ENCODE assay signal across 28 cellular contexts in genomic region chr3:61704807-61705206, GRCh38.
DNase-seq lines count a peak whose midpoint lies in the region; ATAC-seq, FAIRE-seq and TF ChIP-seq lines count a peak whose summit lies in the region.
"Had no signal": no experiment of that assay in that cellular context is flagged by ENCODE, and none has a peak within 500 bp of the region (broad histone marks: within the 10 kb centered on the region; RNA-seq: fewer than 3 reads in every experiment).

No MANE protein-coding gene starts in this region.

- no peaks in the 10 kb centered on the region for H3K36me3 Mint-ChIP-seq in CD4-positive, alpha-beta T cell (ENCODE audit: low read depth)
- H3K36me3 Mint-ChIP-seq: activated naive CD8-positive, alpha-beta T cell treated with anti-CD3 and anti-CD28 coated beads for 36 hours; CD8-positive, alpha-beta T cell had no signal

- peak overlapping the region; percentile 65 for H3K18ac ChIP-seq in H1 (ENCODE audit: extremely low read depth, low read length)

- H2BK20ac ChIP-seq in H1 (ENCODE audit: low read length): peak overlapping the region; percentile 82

- H3K14ac ChIP-seq in H1 (ENCODE audit: insufficient read length): no peak overlapping the region

- no peak overlapping the region for H2BK15ac ChIP-seq in H1 (ENCODE audit: low read length)

- POLR2A ChIA-PET in H1 (lab: Charles Lee; ENCODE audit: partially characterized antibody): interaction anchor here (1.0 to 4.9 kb wide), 3 partner anchors 11 to 144 kb away, joined by 5 to 22 read pairs (median 5); partner anchors contain the start of gene PTPRG
- POLR2A ChIA-PET in CD4-positive, alpha-beta T cell (lab: Charles Lee): no interaction called here

- DNase-seq in NCI-H526 (lab: John Stamatoyannopoulos, UW) (peak; percentile 13 to 32), NCI-H526 treated with DMSO at 0.1 percent for 48 hours (lab: John Stamatoyannopoulos, UW) (no peak), H1 (ENCODE audit: low read depth in 1 of 2, low spot score in 2 of 2) (no peak), iPS-NIHi7 (ENCODE audit: extremely low spot score) (peak; percentile 38), upper lobe of right lung (no peak), spleen (no peak)
- DNase-seq in CD4-positive, alpha-beta T cell: no peak
- DNase-seq: activated CD4-positive, alpha-beta memory T cell treated with anti-CD3 and anti-CD28 coated beads, Interleukin-2, amount 10 ng/mL, durations not matched to agents 7 days and 5 days; activated CD4-positive, CD25-positive, alpha-beta regulatory T cell treated with anti-CD3 and anti-CD28 coated beads, Interleukin-2, amount 50 U/mL, for 72 hours; activated naive CD8-positive, alpha-beta T cell treated with anti-CD3 and anti-CD28 coated beads for 36 hours; CD8-positive, alpha-beta T cell; cerebellar nuclear complex; DMS53; GDM1; H7; heart right ventricle; IMR-90; NCI-H2107; NCI-H510A treated with DMSO at 0.1 percent for 48 hours; psoas muscle; RPMI8226; T-helper 1 cell had no signal

- H3K4me3 ChIP-seq in H1 (ENCODE audit: extremely low read depth in 1 of 4, insufficient read depth in 2 of 4, low read depth in 3 of 4, low read length in 4 of 4) (peak overlapping the region in 1 of 4 experiments; percentile 15; a peak in 1 of 8 replicates), upper lobe of right lung (no peak overlapping the region), spleen (no peak overlapping the region)
- H3K4me3 ChIP-seq: heart right ventricle, psoas muscle had no signal

- H3K9me3 ChIP-seq in H1 (ENCODE audit: insufficient read depth in 2 of 2, low read depth in 1 of 2, low read length in 1 of 2) (peaks cover 0 to 7% of the 10 kb centered on the region in 2 experiments; a peak in 1 of 4 replicates), upper lobe of right lung (no peaks in the 10 kb centered on the region), spleen (peaks cover 0 to 5% (median 0%) of the 10 kb centered on the region in 8 donors)
- no peaks in the 10 kb centered on the region for H3K9me3 ChIP-seq in CD4-positive, alpha-beta T cell (ENCODE audit: control insufficient read depth, low read length)

- 24% methylated on average over 2 of the region's 2 CpGs; no CpG with 5 or more reads in 1 of the 2 experiments for WGBS in H1 (ENCODE audit: extremely low coverage in 1 of 2, insufficient coverage in 1 of 2, insufficient read length in 1 of 2, insufficient replicate concordance in 2 of 2, low coverage in 1 of 2, low lambda C conversion rate in 2 of 2, missing lambda C conversion rate in 1 of 2), 2 experiments
- 63 to 76% (median 75%) methylated on average over 2 of the region's 2 CpGs for WGBS in spleen, 5 donors

- peak; percentile 24 for FAIRE-seq in H1 (lab: Jason Lieb, UNC)
- FAIRE-seq: islet of Langerhans had no signal

- H2BK120ac ChIP-seq in H1 (replicated peaks; ENCODE audit: low read depth, low read length): peak overlapping the region; percentile 50

- peak; percentile 57 for ATAC-seq in upper lobe of right lung
- no peak for ATAC-seq in GM18909 (IDR thresholded peaks at IDR 0.05; ENCODE audit: poor library complexity, unreplicated experiment)
- no peak for ATAC-seq in CD4-positive, alpha-beta T cell (ENCODE audit: poor library complexity)
- ATAC-seq: CD8-positive, alpha-beta T cell; heart right ventricle; psoas muscle had no signal

- H3K9ac ChIP-seq in H1 (replicated peaks in 1 of 4; ENCODE audit: extremely low read depth in 1 of 4, low read depth in 3 of 4, low read length in 3 of 4): peak overlapping the region in 1 of 4 experiments; percentile 28; a peak in 1 of 7 replicates

- no peak overlapping the region for H3K56ac ChIP-seq in H1 (replicated peaks; ENCODE audit: insufficient read length, low read depth, low read length)

- H3K27me3 Mint-ChIP-seq in CD4-positive, alpha-beta T cell: peaks cover 5% of the 10 kb centered on the region
- H3K27me3 Mint-ChIP-seq: activated CD4-positive, alpha-beta memory T cell treated with anti-CD3 and anti-CD28 coated beads, Interleukin-2, amount 10 ng/mL, durations not matched to agents 7 days and 5 days; activated naive CD8-positive, alpha-beta T cell treated with anti-CD3 and anti-CD28 coated beads for 36 hours; type B pancreatic cell had no signal

- H4K91ac ChIP-seq in H1 (replicated peaks; ENCODE audit: insufficient read length, low read length): peak overlapping the region; percentile 64

- TF ChIP-seq RAD21 in H1 (IDR thresholded peaks at IDR 0.05 in 1 of 2, conservative IDR thresholded peaks at IDR 0.05 in 1 of 2; ENCODE audit: low read depth in 2 of 2, low read length in 2 of 2): no peak

- H4K5ac ChIP-seq in H1 (ENCODE audit: insufficient read length, low read depth, low read length): peak overlapping the region; percentile 14

- CTCF ChIA-PET in H1 (lab: Charles Lee; ENCODE audit: partially characterized antibody): interaction anchor here (0.5 to 1.5 kb wide), 4 partner anchors 16 to 232 kb away, joined by 3 to 4 read pairs (median 3); no protein-coding TSS in a partner anchor
- CTCF ChIA-PET in CD4-positive, alpha-beta T cell (lab: Charles Lee): no interaction called here

- H3K79me1 ChIP-seq in H1 (ENCODE audit: low read depth, low read length): peaks cover 7% of the 10 kb centered on the region

- H3K4me3 Mint-ChIP-seq in CD4-positive, alpha-beta T cell: no peak overlapping the region
- H3K4me3 Mint-ChIP-seq: activated CD4-positive, alpha-beta memory T cell treated with anti-CD3 and anti-CD28 coated beads, Interleukin-2, amount 10 ng/mL, durations not matched to agents 7 days and 5 days; activated naive CD8-positive, alpha-beta T cell treated with anti-CD3 and anti-CD28 coated beads for 36 hours; CD8-positive, alpha-beta T cell; type B pancreatic cell had no signal

- H3K79me2 ChIP-seq in H1 (ENCODE audit: control insufficient read depth in 1 of 2, insufficient read depth in 2 of 2, low read length in 2 of 2): peaks cover 8 to 93% of the 10 kb centered on the region in 2 experiments; a peak in 3 of 4 replicates

- H3K27ac ChIP-seq in H1 (ENCODE audit: low read depth, low read length) (peak overlapping the region; percentile 57; the same call in 1 of the 2 replicates), upper lobe of right lung (no peak overlapping the region), spleen (no peak overlapping the region)
- H3K27ac ChIP-seq in CD4-positive, alpha-beta T cell (ENCODE audit: low read depth, low read length): no peak overlapping the region
- H3K27ac ChIP-seq: epithelial cell of prostate, heart right ventricle, HL-60, psoas muscle had no signal

- peak overlapping the region; percentile 93 for H2BK12ac ChIP-seq in H1 (ENCODE audit: low read depth, low read length)

- intact Hi-C loops in upper lobe of right lung (cut with DNase I): no loop called here
- intact Hi-C loops in spleen (cut with DNase I; ENCODE audit: low total_unique reads): no loop called here
- intact Hi-C loops in CD4-positive, alpha-beta T cell (cut with DNase I, micrococcal nuclease): no loop called here

- H3K23me2 ChIP-seq in H1 (ENCODE audit: low read depth, low read length): no peaks in the 10 kb centered on the region

- no peak overlapping the region for H3K27ac Mint-ChIP-seq in CD4-positive, alpha-beta T cell
- H3K27ac Mint-ChIP-seq: activated CD4-positive, alpha-beta memory T cell treated with anti-CD3 and anti-CD28 coated beads, Interleukin-2, amount 10 ng/mL, durations not matched to agents 7 days and 5 days; activated naive CD8-positive, alpha-beta T cell treated with anti-CD3 and anti-CD28 coated beads for 36 hours; activated T-helper 2 cell treated with anti-CD3 and anti-CD28 coated beads, Interferon-gamma antibody, Interleukin-2, Interleukin-4, amounts not matched to agents 10 μg/mL and 5 μg/mL and 100 μg/mL, durations not matched to agents 14 hours and 24 hours and 36 hours; CD8-positive, alpha-beta T cell; type B pancreatic cell had no signal

- H2AFZ ChIP-seq in H1 (ENCODE audit: low read length): no peak overlapping the region

- H3K4ac ChIP-seq in H1 (replicated peaks; ENCODE audit: insufficient read length, low read depth, low read length): no peak overlapping the region

- H3K23ac ChIP-seq in H1 (ENCODE audit: insufficient read length): no peak overlapping the region

- no peaks in the 10 kb centered on the region for H3K9me3 Mint-ChIP-seq in CD4-positive, alpha-beta T cell
- H3K9me3 Mint-ChIP-seq: activated CD4-positive, alpha-beta memory T cell treated with anti-CD3 and anti-CD28 coated beads, Interleukin-2, amount 10 ng/mL, durations not matched to agents 7 days and 5 days; activated naive CD8-positive, alpha-beta T cell treated with anti-CD3 and anti-CD28 coated beads for 36 hours; activated T-helper 2 cell treated with anti-CD3 and anti-CD28 coated beads, Interferon-gamma antibody, Interleukin-2, Interleukin-4, amounts not matched to agents 10 μg/mL and 5 μg/mL and 100 μg/mL, durations not matched to agents 14 hours and 24 hours and 36 hours; CD8-positive, alpha-beta T cell had no signal

- peaks cover 0 to 2% of the 10 kb centered on the region in 2 experiments for H4K20me1 ChIP-seq in H1 (replicated peaks in 1 of 2; ENCODE audit: control insufficient read depth in 1 of 2, insufficient read depth in 2 of 2, low read length in 2 of 2)

- TF ChIP-seq POLR2A in H1 (IDR thresholded peaks at IDR 0.05; ENCODE audit: control extremely low read depth in 1 of 2, low read depth in 2 of 2, low read length in 2 of 2): no peak
- TF ChIP-seq POLR2A in spleen (IDR thresholded peaks at IDR 0.05): no peak

- no peaks in the 10 kb centered on the region for H3K4me1 Mint-ChIP-seq in CD4-positive, alpha-beta T cell (ENCODE audit: low read depth)
- H3K4me1 Mint-ChIP-seq: activated CD4-positive, alpha-beta memory T cell treated with anti-CD3 and anti-CD28 coated beads, Interleukin-2, amount 10 ng/mL, durations not matched to agents 7 days and 5 days; activated naive CD8-positive, alpha-beta T cell treated with anti-CD3 and anti-CD28 coated beads for 36 hours had no signal

- peaks cover 19 to 56% (median 51%) of the 10 kb centered on the region in 4 experiments for H3K4me1 ChIP-seq in H1 (replicated peaks in 1 of 4; ENCODE audit: control insufficient read depth in 3 of 4, insufficient read depth in 4 of 4, low read length in 3 of 4)
- peaks cover under 1% of the 10 kb centered on the region for H3K4me1 ChIP-seq in upper lobe of right lung
- no peaks in the 10 kb centered on the region for H3K4me1 ChIP-seq in spleen

- TF ChIP-seq EP300 in H1 (IDR thresholded peaks at IDR 0.05; ENCODE audit: borderline replicate concordance in 1 of 2, low read depth in 2 of 2, low read length in 2 of 2): no peak

- peak overlapping the region; percentile 94; the same call in 1 of the 2 replicates for H2BK5ac ChIP-seq in H1 (ENCODE audit: low read depth, low read length)

- TF ChIP-seq CTCF in H1 (IDR thresholded peaks at IDR 0.05; ENCODE audit: control extremely low read depth in 1 of 3, insufficient read depth in 1 of 3, low read depth in 1 of 3, low read length in 3 of 3) (no peak), upper lobe of right lung (IDR thresholded peaks at IDR 0.05) (no peak), spleen (IDR thresholded peaks at IDR 0.05 in 8 of 11, conservative IDR thresholded peaks at IDR 0.05 in 3 of 11) (no peak)
- no peak for TF ChIP-seq CTCF in CD4-positive, alpha-beta T cell (IDR thresholded peaks at IDR 0.05)

- peak overlapping the region; percentile 51 to 53 for H3K4me2 ChIP-seq in H1 (ENCODE audit: insufficient read depth in 1 of 2, low read depth in 2 of 2, low read length in 2 of 2)

- no peak overlapping the region; the same call in 1 of the 2 replicates for H4K8ac ChIP-seq in H1 (ENCODE audit: extremely low read depth, insufficient read depth, low read length)

- peak overlapping the region; percentile 18; the same call in 1 of the 2 replicates for H2AK5ac ChIP-seq in H1 (ENCODE audit: low read depth, low read length)

- H3K27me3 ChIP-seq in H1 (replicated peaks in 1 of 4; ENCODE audit: control insufficient read depth in 3 of 4, extremely low read depth in 1 of 4, insufficient read depth in 3 of 4, low read length in 3 of 4) (no peaks in the 10 kb centered on the region), upper lobe of right lung (no peaks in the 10 kb centered on the region), spleen (replicated peaks in 1 of 7) (no peaks in the 10 kb centered on the region)
- no peaks in the 10 kb centered on the region for H3K27me3 ChIP-seq in CD4-positive, alpha-beta T cell (ENCODE audit: control insufficient read depth, insufficient read depth, low read length)
- H3K27me3 ChIP-seq: heart right ventricle had no signal

- no peaks in the 10 kb centered on the region for H3K36me3 ChIP-seq in H1 (ENCODE audit: control insufficient read depth in 2 of 4, insufficient read depth in 4 of 4, low read length in 3 of 4)
- H3K36me3 ChIP-seq in upper lobe of right lung: no peaks in the 10 kb centered on the region
- no peaks in the 10 kb centered on the region for H3K36me3 ChIP-seq in spleen
- H3K36me3 ChIP-seq: heart right ventricle had no signal

Comparison
In these comparisons a context has a peak if more than half of its experiments do, and no peak if none do; other contexts are left out.
1. DNase-seq: peak in NCI-H526 (2 of 2) and iPS-NIHi7 (single experiment); none in NCI-H526 treated with DMSO at 0.1 percent for 48 hours (single experiment), H1 (0 of 2), upper lobe of right lung (single experiment), spleen (single experiment) and CD4-positive, alpha-beta T cell (0 of 10).